In the genomic region with DNA sequence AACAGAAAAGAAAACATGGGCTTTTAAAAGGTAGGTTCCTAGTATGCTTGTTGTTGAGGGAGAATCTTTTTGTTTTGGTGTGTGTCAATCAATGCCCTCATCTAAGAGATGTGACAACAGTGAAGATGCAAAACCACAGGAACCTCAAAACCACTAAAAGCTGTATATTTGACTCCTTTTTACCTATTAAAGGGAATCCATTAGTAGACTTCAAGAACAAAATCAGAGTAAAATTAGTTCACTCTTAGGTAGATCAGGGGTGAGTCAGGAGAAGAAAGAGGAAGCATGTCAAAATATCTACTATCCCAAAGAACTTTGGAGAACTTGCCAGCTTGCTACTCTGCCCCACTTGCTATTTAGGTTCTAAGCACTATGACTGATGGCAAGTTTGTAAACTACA, we compare ENCODE assay signal across 20 cellular contexts.
DNase-seq lines count a peak whose midpoint lies in the region; ATAC-seq and TF ChIP-seq lines count a peak whose summit lies in the region.
"Had no signal": no experiment of that assay in that cellular context is flagged by ENCODE, and none has a peak within 500 bp of the region (broad histone marks: within the 10 kb centered on the region; RNA-seq: fewer than 3 reads in every experiment).

No MANE protein-coding gene starts in this region.

- H3K27ac ChIP-seq in CD4-positive, alpha-beta T cell (ENCODE audit: low read depth, low read length) = no peak overlapping the region
- H3K27ac ChIP-seq in neural cell (ENCODE audit: low read length) (no peak overlapping the region), heart right ventricle (no peak overlapping the region)
- H3K27ac ChIP-seq: dorsolateral prefrontal cortex, hepatocyte, parathyroid adenoma had no signal

- H3K9me3 Mint-ChIP-seq in CD4-positive, alpha-beta T cell = peaks cover 2% of the 10 kb centered on the region

- H3K27me3 ChIP-seq in CD4-positive, alpha-beta T cell (ENCODE audit: control insufficient read depth, insufficient read depth, low read length) = no peaks in the 10 kb centered on the region
- H3K27me3 ChIP-seq in neural cell (ENCODE audit: insufficient read depth, low read depth, low read length) (no peaks in the 10 kb centered on the region), heart right ventricle (no peaks in the 10 kb centered on the region)
- H3K27me3 ChIP-seq: BE2C, dorsolateral prefrontal cortex, hepatocyte had no signal

- H4K20me1 ChIP-seq in neural cell (ENCODE audit: insufficient read depth) = no peaks in the 10 kb centered on the region

- ATAC-seq in activated CD4-positive, CD25-positive, alpha-beta regulatory T cell treated with anti-CD3 and anti-CD28 coated beads, Interleukin-2, amount 50 U/mL, for 24 hours = peak; percentile 41 to 74
- ATAC-seq in CD4-positive, alpha-beta T cell (ENCODE audit: poor library complexity) = peak; percentile 39
- ATAC-seq in heart right ventricle (no peak), GM19395 (IDR thresholded peaks at IDR 0.05; ENCODE audit: unreplicated experiment) (no peak)
- ATAC-seq: left ventricle myocardium superior, right cardiac atrium had no signal

- intact Hi-C loops in CD4-positive, alpha-beta T cell (cut with DNase I, micrococcal nuclease) = no loop called here
- intact Hi-C loops in heart right ventricle (cut with DNase I) = no loop called here

- TF ChIP-seq RAD21 in neural cell (conservative IDR thresholded peaks at IDR 0.05) = no peak

- no peaks in the 10 kb centered on the region for H3K36me3 ChIP-seq in neural cell (ENCODE audit: insufficient read depth, low read length)
- no peaks in the 10 kb centered on the region for H3K36me3 ChIP-seq in heart right ventricle
- H3K36me3 ChIP-seq: BE2C had no signal

- no peak for TF ChIP-seq EP300 in neural cell (conservative IDR thresholded peaks at IDR 0.05; ENCODE audit: poor library complexity, severe bottlenecking)

- DNase-seq in activated CD4-positive, CD25-positive, alpha-beta regulatory T cell treated with anti-CD3 and anti-CD28 coated beads, Interleukin-2, amount 50 U/mL, for 72 hours = no peak
- DNase-seq in CD4-positive, alpha-beta T cell = no peak
- DNase-seq in MV-4-11 (lab: John Stamatoyannopoulos, UW) (peak; percentile 32), heart right ventricle (no peak), NCI-H1436 (lab: John Stamatoyannopoulos, UW) (no peak)
- DNase-seq: activated CD4-positive, alpha-beta T cell treated with anti-CD3 and anti-CD28 coated beads for 4 hours; activated naive CD4-positive, alpha-beta T cell; BE2C; dorsolateral prefrontal cortex; left ventricle myocardium superior; NCI-H510A treated with DMSO at 0.1 percent for 48 hours; nephron progenitor cell; right cardiac atrium; stimulated activated CD4-positive, alpha-beta T cell treated with anti-CD3 and anti-CD28 coated beads, Interleukin-12 subunit alpha, Interleukin-12 subunit beta, amount 100 ng/mL, for 4 hours; trophoblast cell had no signal

- peaks cover 17% of the 10 kb centered on the region for H3K4me1 Mint-ChIP-seq in CD4-positive, alpha-beta T cell (ENCODE audit: low read depth)

- no peak for TF ChIP-seq CTCF in CD4-positive, alpha-beta T cell (IDR thresholded peaks at IDR 0.05)
- TF ChIP-seq CTCF in neural cell (IDR thresholded peaks at IDR 0.05; ENCODE audit: poor library complexity, severe bottlenecking) (no peak), heart right ventricle (IDR thresholded peaks at IDR 0.05) (no peak)

- H3K36me3 Mint-ChIP-seq in CD4-positive, alpha-beta T cell (ENCODE audit: low read depth) = no peaks in the 10 kb centered on the region

- no peaks in the 10 kb centered on the region for H3K9me3 ChIP-seq in CD4-positive, alpha-beta T cell (ENCODE audit: control insufficient read depth, low read length)
- H3K9me3 ChIP-seq in neural cell (ENCODE audit: low read length) (no peaks in the 10 kb centered on the region), heart right ventricle (peaks cover 0 to 6% (median 0%) of the 10 kb centered on the region in 11 donors)
- H3K9me3 ChIP-seq: BE2C had no signal

- H3K9me2 ChIP-seq in neural cell (ENCODE audit: insufficient read depth, low read length) = no peaks in the 10 kb centered on the region

- peaks cover 6% of the 10 kb centered on the region for H3F3A ChIP-seq in neural cell (ENCODE audit: insufficient read depth, low read length, poor library complexity, severe bottlenecking)

- no peak overlapping the region for H3K4me3 Mint-ChIP-seq in CD4-positive, alpha-beta T cell
- H3K4me3 Mint-ChIP-seq: nephron progenitor cell had no signal

- H3K27ac Mint-ChIP-seq in CD4-positive, alpha-beta T cell = no peak overlapping the region
- H3K27ac Mint-ChIP-seq: nephron progenitor cell had no signal

- H3K9ac ChIP-seq in neural cell (ENCODE audit: low read length) = no peak overlapping the region
- H3K9ac ChIP-seq: parathyroid adenoma had no signal

- H3K4me3 ChIP-seq in neural cell (ENCODE audit: low read length) (no peak overlapping the region), heart right ventricle (no peak overlapping the region)
- H3K4me3 ChIP-seq: dorsolateral prefrontal cortex, hepatocyte had no signal

- no peak overlapping the region for H2AFZ ChIP-seq in neural cell (ENCODE audit: low read depth, low read length)
- H2AFZ ChIP-seq: hepatocyte, parathyroid adenoma had no signal

- CTCF ChIA-PET in CD4-positive, alpha-beta T cell (lab: Charles Lee) = no interaction called here

- POLR2A ChIA-PET in CD4-positive, alpha-beta T cell (lab: Charles Lee) = interaction anchor here (2.0 kb wide), 1 partner anchor 89 kb away, joined by 6 read pairs; the partner anchor contains the start of gene CDK5R1

- H3K4me2 ChIP-seq in neural cell (ENCODE audit: low read length) = peak overlapping the region; percentile 21
- H3K4me2 ChIP-seq: hepatocyte had no signal

- H3K27me3 Mint-ChIP-seq in CD4-positive, alpha-beta T cell = no peaks in the 10 kb centered on the region

- H3K4me1 ChIP-seq in heart right ventricle = no peaks in the 10 kb centered on the region
- H3K4me1 ChIP-seq: BE2C, parathyroid adenoma had no signal

- no peaks in the 10 kb centered on the region for H3K79me2 ChIP-seq in neural cell (replicated peaks; ENCODE audit: insufficient read depth, low read length)
- H3K79me2 ChIP-seq: hepatocyte, parathyroid adenoma had no signal

TF ChIP-seq in neural cell, 6 proteins besides CTCF, POLR2A, EP300 and RAD21:
- no peak for TF ChIP-seq POLR2AphosphoS5 (IDR thresholded peaks at IDR 0.05)
- TF ChIP-seq, protein P1, sequence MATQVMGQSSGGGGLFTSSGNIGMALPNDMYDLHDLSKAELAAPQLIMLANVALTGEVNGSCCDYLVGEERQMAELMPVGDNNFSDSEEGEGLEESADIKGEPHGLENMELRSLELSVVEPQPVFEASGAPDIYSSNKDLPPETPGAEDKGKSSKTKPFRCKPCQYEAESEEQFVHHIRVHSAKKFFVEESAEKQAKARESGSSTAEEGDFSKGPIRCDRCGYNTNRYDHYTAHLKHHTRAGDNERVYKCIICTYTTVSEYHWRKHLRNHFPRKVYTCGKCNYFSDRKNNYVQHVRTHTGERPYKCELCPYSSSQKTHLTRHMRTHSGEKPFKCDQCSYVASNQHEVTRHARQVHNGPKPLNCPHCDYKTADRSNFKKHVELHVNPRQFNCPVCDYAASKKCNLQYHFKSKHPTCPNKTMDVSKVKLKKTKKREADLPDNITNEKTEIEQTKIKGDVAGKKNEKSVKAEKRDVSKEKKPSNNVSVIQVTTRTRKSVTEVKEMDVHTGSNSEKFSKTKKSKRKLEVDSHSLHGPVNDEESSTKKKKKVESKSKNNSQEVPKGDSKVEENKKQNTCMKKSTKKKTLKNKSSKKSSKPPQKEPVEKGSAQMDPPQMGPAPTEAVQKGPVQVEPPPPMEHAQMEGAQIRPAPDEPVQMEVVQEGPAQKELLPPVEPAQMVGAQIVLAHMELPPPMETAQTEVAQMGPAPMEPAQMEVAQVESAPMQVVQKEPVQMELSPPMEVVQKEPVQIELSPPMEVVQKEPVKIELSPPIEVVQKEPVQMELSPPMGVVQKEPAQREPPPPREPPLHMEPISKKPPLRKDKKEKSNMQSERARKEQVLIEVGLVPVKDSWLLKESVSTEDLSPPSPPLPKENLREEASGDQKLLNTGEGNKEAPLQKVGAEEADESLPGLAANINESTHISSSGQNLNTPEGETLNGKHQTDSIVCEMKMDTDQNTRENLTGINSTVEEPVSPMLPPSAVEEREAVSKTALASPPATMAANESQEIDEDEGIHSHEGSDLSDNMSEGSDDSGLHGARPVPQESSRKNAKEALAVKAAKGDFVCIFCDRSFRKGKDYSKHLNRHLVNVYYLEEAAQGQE (IDR thresholded peaks at IDR 0.05; ENCODE audit: borderline replicate concordance) = no peak
- no peak for TF ChIP-seq MXI1 (conservative IDR thresholded peaks at IDR 0.05; ENCODE audit: poor library complexity, severe bottlenecking)
- TF ChIP-seq EZH2 (IDR thresholded peaks at IDR 0.05; ENCODE audit: borderline replicate concordance, insufficient read depth, low read length, poor library complexity, severe bottlenecking) = no peak
- no peak for TF ChIP-seq TAF1 (IDR thresholded peaks at IDR 0.05; ENCODE audit: low read depth)
- no peak for TF ChIP-seq SMC3 (conservative IDR thresholded peaks at IDR 0.05; ENCODE audit: poor library complexity)

Comparison
In these comparisons a context has a peak if more than half of its experiments do, and no peak if none do; other contexts are left out.
1. ATAC-seq: peak in activated CD4-positive, CD25-positive, alpha-beta regulatory T cell treated with anti-CD3 and anti-CD28 coated beads, Interleukin-2, amount 50 U/mL, for 24 hours (2 of 2) and CD4-positive, alpha-beta T cell (single experiment); none in heart right ventricle (0 of 8) and GM19395 (single experiment).